In the genomic region with DNA sequence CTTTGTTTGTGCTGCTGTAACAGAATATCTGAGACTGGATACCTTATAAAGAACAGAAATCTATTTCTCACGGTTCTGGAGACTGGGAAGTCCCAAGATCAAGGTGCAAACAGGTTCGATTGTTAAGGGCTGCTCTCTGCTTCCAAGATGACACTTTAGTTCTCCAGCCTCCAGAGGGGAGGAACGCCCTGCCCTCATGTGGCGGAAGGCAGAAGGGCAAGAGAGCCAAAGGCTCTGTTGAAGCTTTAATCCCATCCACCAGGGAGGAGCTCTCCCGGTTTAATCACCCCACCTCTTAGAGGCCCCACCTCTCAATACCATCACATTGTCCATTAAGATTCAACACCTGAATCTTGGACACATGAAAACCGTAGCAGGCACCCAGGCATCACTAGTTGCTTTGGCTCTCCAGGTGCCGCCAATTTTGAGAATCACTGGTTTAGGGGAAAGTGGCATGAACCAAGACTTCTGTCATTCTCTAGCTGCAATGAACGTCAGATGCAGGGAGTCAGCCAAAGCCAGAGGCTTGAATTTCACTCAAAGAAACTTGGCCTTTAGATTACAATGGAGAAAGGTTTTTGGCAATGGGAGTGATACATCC, we compare ENCODE assay signal across 8 cellular contexts. TPM values are rescaled to one million over a fixed set of nuclear protein-coding genes. Genes with fewer than 3 reads are reported as not detected.
DNase-seq lines count a peak whose midpoint lies in the region; ATAC-seq and TF ChIP-seq lines count a peak whose summit lies in the region.

No MANE protein-coding gene starts in this region.

- no peaks in the 10 kb centered on the region for H3K9me2 ChIP-seq in DOHH2 (replicated peaks; ENCODE audit: control insufficient read depth, low read length)

- no peak for ATAC-seq in GM18519 (IDR thresholded peaks at IDR 0.05; ENCODE audit: low FRiP score, unreplicated experiment)

- no peaks in the 10 kb centered on the region for H3K27me3 ChIP-seq in DOHH2 (ENCODE audit: control insufficient read depth, low read length)
- no peaks in the 10 kb centered on the region for H3K27me3 ChIP-seq in H7 (ENCODE audit: control insufficient read depth, insufficient read depth, low read length)

- H3K4me3 ChIP-seq in DOHH2 (ENCODE audit: low read length) (no peak overlapping the region), H7 (ENCODE audit: insufficient read depth, low read depth, low read length) (no peak overlapping the region)

- no peaks in the 10 kb centered on the region for H3K4me1 ChIP-seq in DOHH2 (ENCODE audit: control insufficient read depth, low read length)

- no peaks in the 10 kb centered on the region for H3K36me3 ChIP-seq in DOHH2 (ENCODE audit: control insufficient read depth, low read length)
- H3K36me3 ChIP-seq in H7 (replicated peaks; ENCODE audit: control insufficient read depth, insufficient read depth, low read length) = no peaks in the 10 kb centered on the region

- H4K20me1 ChIP-seq in DOHH2 (ENCODE audit: control insufficient read depth, insufficient read depth, low read depth, low read length) = no peaks in the 10 kb centered on the region

- H3K79me2 ChIP-seq in DOHH2 (ENCODE audit: control insufficient read depth, low read length) = no peaks in the 10 kb centered on the region

- no peaks in the 10 kb centered on the region for H3K9me3 ChIP-seq in DOHH2 (ENCODE audit: control insufficient read depth, insufficient read depth, low read length)

- no peak overlapping the region for H3K27ac ChIP-seq in DOHH2 (ENCODE audit: low read depth, low read length)

- H3F3A ChIP-seq in DOHH2 (ENCODE audit: control insufficient read depth, insufficient read depth) = no peaks in the 10 kb centered on the region

- no peak overlapping the region for H3K4me2 ChIP-seq in DOHH2 (ENCODE audit: low read length)

- DNase-seq in H7 (peak; percentile 28), NCI-H82 treated with DMSO at 0.1 percent for 48 hours (lab: John Stamatoyannopoulos, UW; ENCODE audit: unreplicated experiment) (peak; percentile 20), glomerular visceral epithelial cell (ENCODE audit: extremely low spot score) (peak; percentile 49), renal cortical epithelial cell (ENCODE audit: low read depth) (peak; percentile 26), Ammon's horn (ENCODE audit: low spot score) (no peak)
- DNase-seq in activated T-cell treated with anti-CD3 and anti-CD28 coated beads, Interleukin-2, amount 50 U/mL, for 48 hours = peak; percentile 63 to 68

- TF ChIP-seq CTCF in DOHH2 (IDR thresholded peaks at IDR 0.05; ENCODE audit: low read depth, low read length, poor library complexity, severe bottlenecking) = peak; percentile 65

RNA-seq across cellular contexts. Expression of a gene that starts 15.6 kb away (rescaled TPM):
- total RNA-seq in H7 (2014; rRNA removed; shearing (Covaris generic)) = 11.4 and 12.4 TPM in 2 replicates
- total RNA-seq in renal cortical epithelial cell = 19.3 and 86.2 TPM in 2 replicates
